8 cellular contexts compared by ENCODE assay signal in the genomic region with DNA sequence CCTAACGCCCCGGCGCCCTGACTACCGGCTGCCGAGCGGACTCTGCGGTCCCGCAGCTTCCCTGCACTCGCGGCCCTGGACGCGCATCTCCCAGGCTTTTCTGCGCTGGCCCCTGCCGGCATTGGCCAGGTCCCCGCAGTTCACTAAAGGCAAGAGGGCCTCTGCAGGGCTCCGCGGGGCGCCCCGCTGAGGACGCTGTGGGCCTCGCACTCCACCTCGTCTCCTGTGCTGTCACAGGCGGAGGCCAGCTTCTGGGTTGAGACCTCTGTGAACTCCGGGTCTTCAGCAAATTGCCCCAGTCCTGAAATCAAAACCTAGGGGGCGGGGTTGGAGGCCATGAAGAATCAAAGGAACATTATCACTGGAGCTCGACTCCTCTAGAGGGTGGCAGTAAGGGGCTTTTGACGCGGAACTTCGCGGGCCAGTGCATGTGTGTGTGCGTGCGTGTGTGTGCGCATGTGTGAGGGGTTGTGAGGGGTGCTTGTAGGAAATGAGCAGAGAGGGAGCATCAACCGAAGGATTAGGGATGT.
A peak's percentile ranks its signal among the peaks of the same experiment; 100 is the strongest.
DNase-seq lines count a peak whose midpoint lies in the region; ATAC-seq, FAIRE-seq and TF ChIP-seq lines count a peak whose summit lies in the region.

No MANE protein-coding gene starts in this region.

- H3K36me3 Mint-ChIP-seq in IgD-negative memory B cell = no peaks in the 10 kb centered on the region

- peaks cover 0 to 12% of the 10 kb centered on the region in 2 experiments; a peak in 1 of 5 replicates for H3K4me1 ChIP-seq in K562 (replicated peaks in 1 of 2; ENCODE audit: control insufficient read depth in 2 of 2, insufficient read depth in 2 of 2, low read length in 2 of 2)

- no peaks in the 10 kb centered on the region for H3K36me3 ChIP-seq in K562 (ENCODE audit: control insufficient read depth, insufficient read depth, low read length)

- H3K27me3 ChIP-seq in K562 (ENCODE audit: control insufficient read depth in 2 of 2, insufficient read depth in 2 of 2, low read length in 2 of 2) = peaks cover 8 to 48% of the 10 kb centered on the region in 2 experiments; a peak in 4 of 5 replicates

- no peak for TF ChIP-seq POLR2A in K562 (conservative IDR thresholded peaks at IDR 0.05)

- WGBS in K562 (ENCODE audit: insufficient coverage, low coverage, missing lambda C conversion rate) = 35% methylated on average over 28 of the region's 34 CpGs

- H3K9ac ChIP-seq in K562 (ENCODE audit: insufficient read depth in 1 of 2, low read depth in 2 of 2, low read length in 2 of 2) = no peak overlapping the region

- H3K4me3 ChIP-seq in K562 = no peak overlapping the region

- DNase-seq in K562 (ENCODE audit: extremely low read depth in 1 of 4, low spot score in 3 of 4) = no peak
- DNase-seq in kidney tubule cell (ENCODE audit: low spot score) = peak; percentile 26
- DNase-seq in stimulated activated CD4-positive, alpha-beta T cell treated with anti-CD3 and anti-CD28 coated beads, TNF-alpha, amount 100 ng/mL, for 24 hours (ENCODE audit: low read depth in 3 of 3) = peak in 2 of 3 experiments; percentile 13 to 33
- DNase-seq in COR-L47 (lab: John Stamatoyannopoulos, UW) = no peak
- no peak for DNase-seq in NK-92 treated with Interleukin-12 subunit alpha and Interleukin-12 subunit beta, amount 100 ng/mL, for 24 hours (lab: John Stamatoyannopoulos, UW)

- POLR2A ChIA-PET in K562 (lab: Yijun Ruan, JAX) = interaction anchor here (0.9 kb wide), 1 partner anchor 11 kb away, joined by 3 read pairs; no protein-coding TSS in a partner anchor

- no peak for FAIRE-seq in K562 (lab: Jason Lieb, UNC)

- no peak overlapping the region for H3K4me2 ChIP-seq in K562 (ENCODE audit: insufficient read depth, low read length)

- TF ChIP-seq RAD21 in K562 (CRISPR knock-in tag; conservative IDR thresholded peaks at IDR 0.05 in 1 of 2, IDR thresholded peaks at IDR 0.05 in 1 of 2) = no peak

- H3K4me3 Mint-ChIP-seq in IgD-negative memory B cell = peak overlapping the region; percentile 83 to 96 (median 90)

- no peak overlapping the region for H2AFZ ChIP-seq in K562 (ENCODE audit: low read depth, low read length)

- TF ChIP-seq CTCF in K562 (IDR thresholded peaks at IDR 0.05 in 2 of 3, conservative IDR thresholded peaks at IDR 0.05 in 1 of 3; ENCODE audit: insufficient read depth in 2 of 3, low read depth in 1 of 3, low read length in 3 of 3) = 0 out of 6 replicates have a peak, but pooled peaks of 1 of the 3 experiments have one; percentile 8

- H3K27me3 Mint-ChIP-seq in IgD-negative memory B cell = peaks cover 17% of the 10 kb centered on the region

- peak overlapping the region in 1 of 3 donors; percentile 79 for H3K27ac Mint-ChIP-seq in IgD-negative memory B cell

- ATAC-seq in GM18867 (IDR thresholded peaks at IDR 0.05; ENCODE audit: unreplicated experiment) = peak; percentile 36
- ATAC-seq in K562 = peak; percentile 79
- ATAC-seq in HG03342 (IDR thresholded peaks at IDR 0.05; ENCODE audit: unreplicated experiment) = no peak

- peaks cover 0 to 10% (median 2%) of the 10 kb centered on the region in 3 donors for H3K4me1 Mint-ChIP-seq in IgD-negative memory B cell

- TF ChIP-seq EP300 in K562 (IDR thresholded peaks at IDR 0.05; ENCODE audit: low read length) = no peak

- no peaks in the 10 kb centered on the region for H3K9me1 ChIP-seq in K562 (ENCODE audit: control insufficient read depth, insufficient read depth, low read length)

- intact Hi-C loops in K562 (cut with micrococcal nuclease) = no loop called here

- BruUV-seq in K562 (replicated peaks; lab: Mats Ljungman, UMichigan) = no TSS peak

- no peak overlapping the region for H3K27ac ChIP-seq in K562 (ENCODE audit: extremely low read depth, low read depth, low read length)

- H3K9me3 ChIP-seq in K562 (replicated peaks; ENCODE audit: control insufficient read depth, insufficient read depth, low read depth, low read length) = no peaks in the 10 kb centered on the region

- no peaks in the 10 kb centered on the region for H4K20me1 ChIP-seq in K562 (replicated peaks; ENCODE audit: control insufficient read depth, insufficient read depth, low read length)

- in situ Hi-C loops in K562 (cut with MboI) = loop anchor here (25.0 kb wide), 1 partner anchor 636 kb away; no protein-coding TSS in a partner anchor

- CTCF ChIA-PET in K562 (lab: Yijun Ruan, JAX; ENCODE audit: low intra/inter-chr PET ratio) = no interaction called here

- no peaks in the 10 kb centered on the region for H3K79me2 ChIP-seq in K562 (ENCODE audit: control insufficient read depth, insufficient read depth, low read length)

- peaks cover 0 to 2% (median 0%) of the 10 kb centered on the region in 3 donors for H3K9me3 Mint-ChIP-seq in IgD-negative memory B cell

TF ChIP-seq in K562, 482 proteins besides CTCF, POLR2A, EP300 and RAD21:
- TF ChIP-seq MCM5 (IDR thresholded peaks at IDR 0.05; ENCODE audit: low read depth) (no peak), PTTG1 (tag; IDR thresholded peaks at IDR 0.05; ENCODE audit: low read depth) (no peak)

Comparison
In these comparisons a context has a peak if more than half of its experiments do, and no peak if none do; other contexts are left out.
1. DNase-seq: peak in kidney tubule cell (single experiment) and stimulated activated CD4-positive, alpha-beta T cell treated with anti-CD3 and anti-CD28 coated beads, TNF-alpha, amount 100 ng/mL, for 24 hours (2 of 3); none in K562 (0 of 4), COR-L47 (single experiment) and NK-92 treated with Interleukin-12 subunit alpha and Interleukin-12 subunit beta, amount 100 ng/mL, for 24 hours (single experiment).